Comparison of ENCODE assay signal across 1 cellular context in genomic region chr1:154741747-154742495, GRCh38.
TF ChIP-seq lines count a peak whose summit lies in the region.

No MANE protein-coding gene starts in this region.

TF ChIP-seq in HepG2, 621 proteins besides CTCF, POLR2A, EP300 and RAD21 (continued from another document and continues in another):
- TF ChIP-seq ZNF337 (CRISPR knock-in tag; IDR thresholded peaks at IDR 0.05; ENCODE audit: borderline replicate concordance, low read depth) (no peak), PITX1 (CRISPR knock-in tag; IDR thresholded peaks at IDR 0.05) (peak; percentile 55; the same call in 1 of the 2 replicates), ZNF839 (CRISPR knock-in tag; IDR thresholded peaks at IDR 0.05; ENCODE audit: borderline replicate concordance) (no peak), ATF6 (CRISPR knock-in tag; conservative IDR thresholded peaks at IDR 0.05) (no peak), PLSCR1 (CRISPR knock-in tag; IDR thresholded peaks at IDR 0.05; ENCODE audit: borderline replicate concordance) (no peak), ZNF749 (CRISPR knock-in tag; IDR thresholded peaks at IDR 0.05; ENCODE audit: borderline replicate concordance) (no peak), TFDP2 (CRISPR knock-in tag; IDR thresholded peaks at IDR 0.05) (no peak), GPBP1L1 (CRISPR knock-in tag; IDR thresholded peaks at IDR 0.05) (no peak), ZNF441 (CRISPR knock-in tag; IDR thresholded peaks at IDR 0.05; ENCODE audit: borderline replicate concordance) (no peak), HOXD1 (CRISPR knock-in tag; IDR thresholded peaks at IDR 0.05) (no peak), EEA1 (CRISPR knock-in tag; IDR thresholded peaks at IDR 0.05; ENCODE audit: borderline replicate concordance) (no peak), ZNF710 (CRISPR knock-in tag; IDR thresholded peaks at IDR 0.05; ENCODE audit: borderline replicate concordance) (no peak), ZNF280B (CRISPR knock-in tag; IDR thresholded peaks at IDR 0.05; ENCODE audit: borderline replicate concordance) (peak; percentile 48; the same call in 1 of the 2 replicates), NR2C2 (CRISPR knock-in tag; IDR thresholded peaks at IDR 0.05; ENCODE audit: borderline replicate concordance) (peak; percentile 82), NFIC (IDR thresholded peaks at IDR 0.05; ENCODE audit: low read length) (no peak), ZNF431 (CRISPR knock-in tag; IDR thresholded peaks at IDR 0.05; ENCODE audit: borderline replicate concordance, low read depth) (no peak), MZF1 (CRISPR knock-in tag; IDR thresholded peaks at IDR 0.05; ENCODE audit: borderline replicate concordance) (no peak), AHR (CRISPR knock-in tag; IDR thresholded peaks at IDR 0.05) (no peak), ZNF547 (CRISPR knock-in tag; IDR thresholded peaks at IDR 0.05) (no peak), ZNF878 (CRISPR knock-in tag; IDR thresholded peaks at IDR 0.05) (no peak), ZBTB37 (CRISPR knock-in tag; IDR thresholded peaks at IDR 0.05) (no peak), POLR2G (IDR thresholded peaks at IDR 0.05; ENCODE audit: low read depth, low read length) (no peak), BRF2 (CRISPR knock-in tag; IDR thresholded peaks at IDR 0.05) (no peak), PHF5A (CRISPR knock-in tag; IDR thresholded peaks at IDR 0.05; ENCODE audit: low read depth, unreplicated experiment) (no peak), ZNF629 (CRISPR knock-in tag; conservative IDR thresholded peaks at IDR 0.05) (no peak), REL (CRISPR knock-in tag; conservative IDR thresholded peaks at IDR 0.05) (no peak), ZNF354B (CRISPR knock-in tag; IDR thresholded peaks at IDR 0.05) (no peak), HIC2 (CRISPR knock-in tag; IDR thresholded peaks at IDR 0.05; ENCODE audit: low read depth) (no peak), FOXK1 (CRISPR knock-in tag; IDR thresholded peaks at IDR 0.05; ENCODE audit: borderline replicate concordance, low read depth) (no peak), ATF3 (CRISPR knock-in tag; IDR thresholded peaks at IDR 0.05) (no peak), FOSL2 (CRISPR knock-in tag; IDR thresholded peaks at IDR 0.05) (no peak), NFATC3 (CRISPR knock-in tag; IDR thresholded peaks at IDR 0.05) (no peak), MXD4 (CRISPR knock-in tag; IDR thresholded peaks at IDR 0.05) (no peak), PAXIP1 (CRISPR knock-in tag; conservative IDR thresholded peaks at IDR 0.05) (peak; percentile 41; the same call in 1 of the 2 replicates), ZBTB33 (CRISPR knock-in tag; IDR thresholded peaks at IDR 0.05) (no peak), ZNF33A (CRISPR knock-in tag; IDR thresholded peaks at IDR 0.05; ENCODE audit: borderline replicate concordance) (no peak), ELF1 (CRISPR knock-in tag; IDR thresholded peaks at IDR 0.05) (no peak), TCF7 (IDR thresholded peaks at IDR 0.05; ENCODE audit: low read depth) (no peak), ONECUT2 (CRISPR knock-in tag; IDR thresholded peaks at IDR 0.05) (no peak), MXI1 (IDR thresholded peaks at IDR 0.05; ENCODE audit: borderline replicate concordance, low read depth, low read length) (no peak), TEAD3 (CRISPR knock-in tag; optimal IDR thresholded peaks at IDR 0.05; ENCODE audit: borderline replicate concordance) (peak; percentile 81), NFKB2 (CRISPR knock-in tag; IDR thresholded peaks at IDR 0.05; ENCODE audit: borderline replicate concordance) (0 out of 2 replicates have a peak, but pooled peaks have one; percentile 31), GTF2F1 (IDR thresholded peaks at IDR 0.05; ENCODE audit: low read length) (no peak)
